Comparison of ENCODE assay signal across 20 cellular contexts in the genomic region with DNA sequence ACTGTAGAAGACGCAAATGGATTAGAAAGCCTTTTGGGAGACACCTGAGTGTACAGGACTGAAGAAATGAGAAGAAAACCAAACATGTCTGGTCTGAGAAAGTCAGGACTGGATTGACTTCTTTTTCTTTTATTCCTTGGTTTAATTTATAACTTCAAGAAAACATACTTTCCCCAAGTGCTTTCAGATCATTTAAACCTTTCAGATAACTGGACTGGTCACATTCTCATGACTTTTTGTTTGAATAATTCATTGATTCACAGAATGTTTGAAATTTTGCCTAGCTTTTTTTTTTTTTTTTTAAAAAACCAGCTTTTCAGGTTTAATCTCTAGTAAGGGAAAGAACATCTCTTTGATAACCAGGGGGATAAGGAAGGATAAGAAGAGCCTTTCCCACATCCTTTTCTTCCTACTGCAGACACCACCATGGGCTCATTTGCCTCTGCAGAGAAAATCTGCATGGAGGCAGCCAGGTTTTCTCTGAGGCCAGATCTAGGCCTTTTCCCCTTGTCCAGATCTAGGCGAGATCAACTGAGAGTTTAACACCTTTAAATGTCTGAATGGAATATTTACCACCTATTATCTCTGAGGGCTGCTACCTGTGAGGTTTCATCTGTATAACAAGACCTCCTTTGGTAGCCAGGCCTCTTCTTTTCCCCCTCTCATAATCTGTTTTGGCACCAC. TPM values are rescaled to one million over a fixed set of nuclear protein-coding genes. Genes with fewer than 3 reads are reported as not detected.
A peak's percentile ranks its signal among the peaks of the same experiment; 100 is the strongest.
DNase-seq lines count a peak whose midpoint lies in the region; ATAC-seq, FAIRE-seq and TF ChIP-seq lines count a peak whose summit lies in the region.
"Had no signal": no experiment of that assay in that cellular context is flagged by ENCODE, and none has a peak within 500 bp of the region (broad histone marks: within the 10 kb centered on the region; RNA-seq: fewer than 3 reads in every experiment).

No MANE protein-coding gene starts in this region.

- BruUV-seq in Calu3 (replicated peaks; lab: Mats Ljungman, UMichigan) = no TSS peak

- H3K4me2 ChIP-seq in mesendoderm (ENCODE audit: low read length) = no peak overlapping the region
- H3K4me2 ChIP-seq: A549 had no signal

- no peak overlapping the region for H4K8ac ChIP-seq in mesendoderm (ENCODE audit: low read depth, low read length)

- H3K9me3 Mint-ChIP-seq in Calu3 (ENCODE audit: low read depth, unreplicated experiment) (no peaks in the 10 kb centered on the region), type B pancreatic cell (no peaks in the 10 kb centered on the region)
- H3K9me3 Mint-ChIP-seq: CD4-positive, alpha-beta T cell; HFFc6 had no signal

- H3K4ac ChIP-seq in mesendoderm (ENCODE audit: low read depth, low read length) = no peak overlapping the region

- no peak overlapping the region for H4K5ac ChIP-seq in mesendoderm (ENCODE audit: low read length)

- no peak overlapping the region for H3K9ac ChIP-seq in mesendoderm (ENCODE audit: low read length)

- no peaks in the 10 kb centered on the region for H3K36me3 Mint-ChIP-seq in Calu3 (ENCODE audit: insufficient read depth, unreplicated experiment)
- H3K36me3 Mint-ChIP-seq in type B pancreatic cell = no peaks in the 10 kb centered on the region

- H3K4me3 Mint-ChIP-seq in Calu3 (ENCODE audit: low read depth, unreplicated experiment) (no peak overlapping the region), type B pancreatic cell (peak overlapping the region; percentile 42)
- H3K4me3 Mint-ChIP-seq: CD4-positive, alpha-beta T cell; HFFc6 had no signal

- H3K79me2 ChIP-seq in mesendoderm (ENCODE audit: control insufficient read depth, insufficient read depth, low read length) = no peaks in the 10 kb centered on the region

- H3K27ac Mint-ChIP-seq in Calu3 (ENCODE audit: unreplicated experiment) (peak overlapping the region; percentile 23), type B pancreatic cell (peak overlapping the region; percentile 60)
- H3K27ac Mint-ChIP-seq: CD4-positive, alpha-beta T cell; HFFc6 had no signal

- no peaks in the 10 kb centered on the region for H3K27me3 ChIP-seq in mesendoderm (ENCODE audit: insufficient read depth, low read length, poor library complexity)
- no peaks in the 10 kb centered on the region for H3K27me3 ChIP-seq in pancreas

- FAIRE-seq in pancreas (lab: Jason Lieb, UNC) = no peak
- FAIRE-seq: A549, HTR-8/SVneo had no signal

- no peak overlapping the region for H3K56ac ChIP-seq in mesendoderm (ENCODE audit: low read length)

- H3K4me1 Mint-ChIP-seq in Calu3 (ENCODE audit: low read depth, unreplicated experiment) (peaks cover 19% of the 10 kb centered on the region), type B pancreatic cell (ENCODE audit: unreplicated experiment) (peaks cover 10% of the 10 kb centered on the region)

- CTCF ChIA-PET in Calu3 (lab: Charles Lee) = no interaction called here

- TF ChIP-seq CTCF in Calu3 (IDR thresholded peaks at IDR 0.05; ENCODE audit: unreplicated experiment) (no peak), pancreas (IDR thresholded peaks at IDR 0.05) (no peak), type B pancreatic cell (conservative IDR thresholded peaks at IDR 0.05) (no peak), mucosa of descending colon (IDR thresholded peaks at IDR 0.05) (no peak)

- H2BK15ac ChIP-seq in mesendoderm (replicated peaks; ENCODE audit: low read depth) = no peak overlapping the region

- intact Hi-C loops in Calu3 (cut with micrococcal nuclease; ENCODE audit: unreplicated experiment) = loop anchor here (5.0 kb wide), 1 partner anchor 48 kb away; no protein-coding TSS in a partner anchor
- intact Hi-C loops in pancreas (cut with DNase I) = no loop called here
- intact Hi-C loops in mucosa of descending colon (cut with DNase I, micrococcal nuclease) = no loop called here

- H3K4me3 ChIP-seq in mesendoderm (ENCODE audit: low read length) (no peak overlapping the region), pancreas (no peak overlapping the region), mucosa of descending colon (no peak overlapping the region)
- H3K4me3 ChIP-seq: A549 had no signal

- H3K9me3 ChIP-seq in pancreas (no peaks in the 10 kb centered on the region), mucosa of descending colon (no peaks in the 10 kb centered on the region)
- H3K9me3 ChIP-seq: A549 had no signal

- H2BK120ac ChIP-seq in mesendoderm (ENCODE audit: low read depth, low read length) = no peak overlapping the region

- no peaks in the 10 kb centered on the region for H3K79me1 ChIP-seq in mesendoderm (ENCODE audit: low read length)

- H3K27me3 Mint-ChIP-seq in Calu3 (ENCODE audit: unreplicated experiment) = no peaks in the 10 kb centered on the region
- H3K27me3 Mint-ChIP-seq in type B pancreatic cell = no peaks in the 10 kb centered on the region

- DNase-seq in Calu3 = no peak
- peak; percentile 68 for DNase-seq in mesendoderm
- DNase-seq in pancreas = no peak
- no peak for DNase-seq in type B pancreatic cell (ENCODE audit: extremely low spot score, unreplicated experiment)
- no peak for DNase-seq in mucosa of descending colon
- DNase-seq in COLO668 (lab: John Stamatoyannopoulos, UW; ENCODE audit: unreplicated experiment) = no peak
- DNase-seq: AML-193; CD4-positive, alpha-beta T cell; DMS79 treated with DMSO at 0.1 percent for 48 hours; GF-D8; GOT3; H7; HFFc6; IMR-90 had no signal

- H3K23ac ChIP-seq in mesendoderm (ENCODE audit: low read length) = no peak overlapping the region

- H3K4me1 ChIP-seq in mesendoderm (ENCODE audit: control insufficient read depth, low read depth, low read length) (no peaks in the 10 kb centered on the region), pancreas (peaks cover 0 to 16% (median 10%) of the 10 kb centered on the region in 3 donors), mucosa of descending colon (ENCODE audit: low read depth) (no peaks in the 10 kb centered on the region)
- H3K4me1 ChIP-seq: A549 had no signal

- peak in 3 of 4 donors; percentile 46 to 68 (median 57) for ATAC-seq in pancreas
- no peak for ATAC-seq in GM18517 (IDR thresholded peaks at IDR 0.05; ENCODE audit: unreplicated experiment)
- no peak for ATAC-seq in mucosa of descending colon
- ATAC-seq: A549, HCT116 had no signal

- H3K18ac ChIP-seq in mesendoderm (ENCODE audit: low read length) = no peak overlapping the region

- WGBS in mesendoderm (ENCODE audit: extremely low coverage, insufficient coverage, low lambda C conversion rate) = no CpG with 5 or more reads among the region's 2 CpGs
- 33 to 71% methylated on average over 2 of the region's 2 CpGs for WGBS in pancreas, 2 donors

- no peak overlapping the region for H2AK5ac ChIP-seq in mesendoderm (ENCODE audit: low read length)

- no peak overlapping the region for H2BK5ac ChIP-seq in mesendoderm (ENCODE audit: low read length)

- H3K27ac ChIP-seq in mesendoderm (ENCODE audit: low read depth, low read length) = no peak overlapping the region
- peak overlapping the region in 2 of 4 donors; percentile 40 to 57 for H3K27ac ChIP-seq in pancreas
- H3K27ac ChIP-seq: 22Rv1, A549, C4-2B had no signal

- H3K36me3 ChIP-seq in mesendoderm (ENCODE audit: control insufficient read depth, insufficient read depth, low read length) (no peaks in the 10 kb centered on the region), pancreas (no peaks in the 10 kb centered on the region), mucosa of descending colon (ENCODE audit: low read depth) (no peaks in the 10 kb centered on the region)

RNA-seq across cellular contexts. Expression of gene SLC28A3, which starts 44.9 kb away (rescaled TPM):
- total RNA-seq in Calu3 (2022) (10.7 and 18.3 TPM in 2 replicates), pancreas (10 to 100 TPM in 2 of 6 donors, 1 to 10 TPM in 4; 5.7 to 17.2 (median 7.9) TPM), type B pancreatic cell (ENCODE audit: low replicate concordance) (2.4 and 7.2 TPM in 2 replicates), mucosa of descending colon (1 to 10 TPM in 1 of 3 donors, under 1 TPM in 2; 0.35 to 7.2 (median 0.41) TPM)
- polyA plus RNA-seq in mesendoderm (2013, experiment 1 of 2) = not detected
- not detected for polyA plus RNA-seq in mesendoderm (2013, experiment 2 of 2)
- polyA plus RNA-seq in pancreas = 10 to 100 TPM in 1 of 2 donors, 1 to 10 TPM in 1; 6.8 to 10.4 TPM
- total RNA-seq: CD4-positive, alpha-beta T cell; H7 had no signal
- polyA plus RNA-seq: A549 had no signal

Comparison
In these comparisons a context has a peak if more than half of its experiments do, and no peak if none do; other contexts are left out.
1. ATAC-seq: peak in pancreas (3 of 4); none in GM18517 (single experiment) and mucosa of descending colon (single experiment).